12 cellular contexts compared by ENCODE assay signal in the genomic region with DNA sequence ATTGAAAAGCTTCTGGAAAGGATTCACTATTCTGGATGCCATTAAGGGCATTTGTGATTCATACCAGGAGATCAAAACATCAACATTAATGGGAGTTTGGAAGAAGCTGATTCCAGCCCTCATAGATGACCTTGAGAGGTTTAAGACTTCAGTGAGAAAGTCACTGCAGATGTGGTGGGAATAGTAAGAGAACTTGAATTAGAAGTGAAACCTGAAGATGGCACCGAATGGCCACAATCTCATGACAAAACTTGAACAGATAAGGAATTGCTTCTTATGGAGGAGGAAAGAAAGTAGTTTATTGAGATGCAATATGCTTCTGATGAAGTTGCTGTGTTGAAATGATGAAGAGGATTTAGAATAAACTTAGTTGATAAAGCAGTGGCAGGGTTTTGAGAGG.
DNase-seq lines count a peak whose midpoint lies in the region; ATAC-seq, FAIRE-seq and TF ChIP-seq lines count a peak whose summit lies in the region.
"Had no signal": no experiment of that assay in that cellular context is flagged by ENCODE, and none has a peak within 500 bp of the region (broad histone marks: within the 10 kb centered on the region; RNA-seq: fewer than 3 reads in every experiment).

No MANE protein-coding gene starts in this region.

- peaks cover 4% of the 10 kb centered on the region for H3K36me3 Mint-ChIP-seq in central memory CD8-positive, alpha-beta T cell (ENCODE audit: insufficient read depth)
- H3K36me3 Mint-ChIP-seq in nephron progenitor cell (ENCODE audit: low read depth) = no peaks in the 10 kb centered on the region

- TF ChIP-seq CTCF in GM13977 (IDR thresholded peaks at IDR 0.05; ENCODE audit: extremely low read depth, insufficient read depth, missing control alignments) (peak; percentile 14), nephron progenitor cell (IDR thresholded peaks at IDR 0.05) (no peak)

- no peaks in the 10 kb centered on the region for H3K9me3 Mint-ChIP-seq in central memory CD8-positive, alpha-beta T cell
- no peaks in the 10 kb centered on the region for H3K9me3 Mint-ChIP-seq in nephron progenitor cell

- no peak for TF ChIP-seq POLR2A in H54 (IDR thresholded peaks at IDR 0.05; ENCODE audit: low read depth, low read length)

- H3K4me1 Mint-ChIP-seq in central memory CD8-positive, alpha-beta T cell = peaks cover 20% of the 10 kb centered on the region
- peaks cover 15% of the 10 kb centered on the region for H3K4me1 Mint-ChIP-seq in nephron progenitor cell

- no peak for FAIRE-seq in H54 (lab: Jason Lieb, UNC)
- FAIRE-seq: astrocyte, H1 had no signal

- ATAC-seq in GM19463 (IDR thresholded peaks at IDR 0.05; ENCODE audit: unreplicated experiment) = peak; percentile 39
- peak; percentile 41 for ATAC-seq in HG03432 (IDR thresholded peaks at IDR 0.05; ENCODE audit: unreplicated experiment)
- no peak for ATAC-seq in central memory CD8-positive, alpha-beta T cell (replicated peaks; ENCODE audit: extremely low read depth, poor library complexity, severe bottlenecking)

- peak overlapping the region; percentile 89 for H3K27ac Mint-ChIP-seq in central memory CD8-positive, alpha-beta T cell (ENCODE audit: low read depth)
- no peak overlapping the region for H3K27ac Mint-ChIP-seq in nephron progenitor cell

- H3K4me3 Mint-ChIP-seq in central memory CD8-positive, alpha-beta T cell = peak overlapping the region; percentile 76
- H3K4me3 Mint-ChIP-seq in nephron progenitor cell = no peak overlapping the region

- no peaks in the 10 kb centered on the region for H3K27me3 Mint-ChIP-seq in central memory CD8-positive, alpha-beta T cell
- H3K27me3 Mint-ChIP-seq in nephron progenitor cell (ENCODE audit: low read depth, poor library complexity) = peaks cover 8% of the 10 kb centered on the region

- in situ Hi-C loops in GM13977 (cut with MboI; ENCODE audit: low pct_unique_long_range_greater_than_20kb, low sequenced_read_pairs, unreplicated experiment) = no loop called here

- DNase-seq in GM13977 (ENCODE audit: low spot score) (no peak), H54 (ENCODE audit: insufficient read length, low spot score) (no peak), nephron progenitor cell (no peak), NCI-H82 (lab: John Stamatoyannopoulos, UW) (no peak), KG1 (lab: John Stamatoyannopoulos, UW) (no peak)
- no peak for DNase-seq in central memory CD8-positive, alpha-beta T cell (ENCODE audit: low spot score in 2 of 2)
- DNase-seq: DMS 273 treated with DMSO at 0.1 percent for 48 hours; stimulated activated CD8-positive, alpha-beta memory T cell treated with anti-CD3 and anti-CD28 coated beads, Interleukin-4, amount 100 ng/mL, for 48 hours had no signal
